In genomic region chr12:12562585-12563245, GRCh38 we compare ENCODE assay signal across 1 cellular context.
TF ChIP-seq lines count a peak whose summit lies in the region.

Gene DUSP16, minus strand, starts transcription at chr12:12562863. Its CDS starts 41,765 bp downstream, at chr12:12521098.

TF ChIP-seq in HEK293, 187 proteins besides CTCF, POLR2A, EP300 and RAD21 (continued from another document):
- TF ChIP-seq ZBTB49 (tag by site-specific recombination; IDR thresholded peaks at IDR 0.05; ENCODE audit: low read depth) (no peak), ZNF214 (tag by site-specific recombination; IDR thresholded peaks at IDR 0.05; ENCODE audit: borderline replicate concordance) (no peak), ZNF324 (tag by site-specific recombination; IDR thresholded peaks at IDR 0.05) (no peak), REPIN1 (tag by site-specific recombination; IDR thresholded peaks at IDR 0.05; ENCODE audit: low read depth) (no peak), ZNF114 (tag by site-specific recombination; IDR thresholded peaks at IDR 0.05) (no peak), ZSCAN5A (tag by site-specific recombination; IDR thresholded peaks at IDR 0.05) (no peak), REST (tag by site-specific recombination; IDR thresholded peaks at IDR 0.05) (no peak), ZNF202 (tag by site-specific recombination; IDR thresholded peaks at IDR 0.05; ENCODE audit: borderline replicate concordance) (no peak), KLF16 (tag by site-specific recombination; IDR thresholded peaks at IDR 0.05) (no peak), BCL11A (tag by site-specific recombination; IDR thresholded peaks at IDR 0.05; ENCODE audit: low read depth) (no peak; the same call in 1 of the 2 replicates), SALL2 (tag by site-specific recombination; IDR thresholded peaks at IDR 0.05; ENCODE audit: borderline replicate concordance) (no peak), ZNF629 (tag by site-specific recombination; IDR thresholded peaks at IDR 0.05) (peak; percentile 52; the same call in 1 of the 2 replicates), ZNF670 (tag by site-specific recombination; IDR thresholded peaks at IDR 0.05; ENCODE audit: low read depth) (no peak), OSR2 (tag by site-specific recombination; IDR thresholded peaks at IDR 0.05) (no peak), ZNF280C (tag by site-specific recombination; IDR thresholded peaks at IDR 0.05) (no peak), ZFP41 (tag by site-specific recombination; IDR thresholded peaks at IDR 0.05; ENCODE audit: borderline replicate concordance) (no peak), TSHZ1 (tag by site-specific recombination; IDR thresholded peaks at IDR 0.05; ENCODE audit: borderline replicate concordance) (no peak), KLF8 (tag by site-specific recombination; IDR thresholded peaks at IDR 0.05) (peak; percentile 67; the same call in 1 of the 2 replicates), ZNF513 (tag by site-specific recombination; IDR thresholded peaks at IDR 0.05) (peak; percentile 80), TRIM28 (IDR thresholded peaks at IDR 0.05; ENCODE audit: borderline replicate concordance, low read length) (no peak), ZNF621 (tag by site-specific recombination; IDR thresholded peaks at IDR 0.05) (no peak), SP7 (tag by site-specific recombination; IDR thresholded peaks at IDR 0.05) (no peak), ZNF175 (tag by site-specific recombination; IDR thresholded peaks at IDR 0.05) (no peak), ZNF239 (tag by site-specific recombination; IDR thresholded peaks at IDR 0.05) (no peak), ZNF398 (tag by site-specific recombination; IDR thresholded peaks at IDR 0.05) (peak; percentile 90), EGR2 (tag by site-specific recombination; IDR thresholded peaks at IDR 0.05; ENCODE audit: low read depth) (peak; percentile 77), RBAK (tag by site-specific recombination; IDR thresholded peaks at IDR 0.05) (no peak), ZNF274 (IDR thresholded peaks at IDR 0.05; ENCODE audit: low read length) (no peak), ZNF274 (tag by site-specific recombination; IDR thresholded peaks at IDR 0.05; ENCODE audit: borderline replicate concordance) (no peak), PATZ1 (tag by site-specific recombination; IDR thresholded peaks at IDR 0.05) (peak; percentile 80), ZNF302 (tag by site-specific recombination; IDR thresholded peaks at IDR 0.05; ENCODE audit: low read depth) (no peak), ZNF701 (tag by site-specific recombination; IDR thresholded peaks at IDR 0.05) (no peak), ZNF664 (tag by site-specific recombination; IDR thresholded peaks at IDR 0.05) (no peak), ZNF558 (tag by site-specific recombination; IDR thresholded peaks at IDR 0.05) (no peak), HIC1 (tag by site-specific recombination; IDR thresholded peaks at IDR 0.05) (no peak)
